ENCODE assay signal across 8 cellular contexts in the genomic region with DNA sequence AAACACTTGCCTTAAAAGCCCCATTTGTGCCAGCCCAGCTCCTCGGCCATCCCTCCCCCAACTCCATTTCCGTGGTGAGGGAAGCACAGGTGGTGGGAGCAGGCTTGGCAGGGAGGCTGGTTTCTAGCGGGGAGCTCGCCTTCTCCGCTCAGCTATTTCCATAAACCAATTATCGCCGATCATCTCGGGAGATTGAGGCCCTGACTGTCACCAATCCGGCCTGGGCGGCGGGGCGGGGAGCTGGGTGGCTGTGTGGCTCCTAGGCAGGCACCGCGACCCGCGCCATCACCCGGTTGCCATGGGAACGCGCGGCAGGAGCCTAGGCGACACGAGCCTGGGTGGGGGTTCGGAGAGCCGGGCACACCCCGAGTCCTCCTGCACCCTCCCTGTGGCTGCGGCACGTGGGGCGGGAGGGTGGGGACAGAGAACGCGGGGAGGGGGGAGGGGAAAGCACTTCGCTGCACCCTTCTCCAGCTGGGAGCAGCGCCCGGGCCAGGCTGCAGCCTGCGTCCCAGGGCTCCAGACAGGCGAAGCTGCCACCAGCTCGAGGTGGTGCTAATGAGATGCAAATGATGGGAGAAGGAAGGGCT.
DNase-seq lines count a peak whose midpoint lies in the region; ATAC-seq and TF ChIP-seq lines count a peak whose summit lies in the region.

No MANE protein-coding gene starts in this region.

- TF ChIP-seq CTCF in RWPE1 (conservative IDR thresholded peaks at IDR 0.05; ENCODE audit: low read depth) = no peak

- POLR2A ChIA-PET in RWPE1 (lab: Yijun Ruan, JAX; ENCODE audit: low non-redundant PET) = no interaction called here

- ATAC-seq in HG02623 (IDR thresholded peaks at IDR 0.05; ENCODE audit: unreplicated experiment) (no peak), HG03342 (IDR thresholded peaks at IDR 0.05; ENCODE audit: unreplicated experiment) (no peak)

- CTCF ChIA-PET in RWPE1 (lab: Yijun Ruan, JAX) = interaction anchor here (0.6 kb wide), 1 partner anchor 889 kb away, joined by 5 read pairs; no protein-coding TSS in a partner anchor

- no peak overlapping the region for H3K27ac ChIP-seq in RWPE1

- peak; percentile 53 for DNase-seq in DMS 273 treated with DMSO at 0.1 percent for 48 hours (lab: John Stamatoyannopoulos, UW)
- DNase-seq in NCI-H1417 treated with DMSO at 0.1 percent for 48 hours (lab: John Stamatoyannopoulos, UW) = peak; percentile 98
- DNase-seq in activated CD4-positive, alpha-beta T cell treated with anti-CD3 and anti-CD28 coated beads, Interleukin-2, amount 50 U/mL, for 48 hours = peak; percentile 9 to 17
- DNase-seq in iPS-NIHi7 (ENCODE audit: extremely low spot score) = peak; percentile 69
- DNase-seq in RWPE1 (ENCODE audit: low spot score) = no peak
- no peak for DNase-seq in middle frontal gyrus (ENCODE audit: extremely low spot score, low spot score)

Comparison
In these comparisons a context has a peak if more than half of its experiments do, and no peak if none do; other contexts are left out.
1. DNase-seq: peak in DMS 273 treated with DMSO at 0.1 percent for 48 hours (single experiment), NCI-H1417 treated with DMSO at 0.1 percent for 48 hours (single experiment), activated CD4-positive, alpha-beta T cell treated with anti-CD3 and anti-CD28 coated beads, Interleukin-2, amount 50 U/mL, for 48 hours (2 of 2) and iPS-NIHi7 (single experiment); none in RWPE1 (single experiment) and middle frontal gyrus (single experiment).